In the genomic region with DNA sequence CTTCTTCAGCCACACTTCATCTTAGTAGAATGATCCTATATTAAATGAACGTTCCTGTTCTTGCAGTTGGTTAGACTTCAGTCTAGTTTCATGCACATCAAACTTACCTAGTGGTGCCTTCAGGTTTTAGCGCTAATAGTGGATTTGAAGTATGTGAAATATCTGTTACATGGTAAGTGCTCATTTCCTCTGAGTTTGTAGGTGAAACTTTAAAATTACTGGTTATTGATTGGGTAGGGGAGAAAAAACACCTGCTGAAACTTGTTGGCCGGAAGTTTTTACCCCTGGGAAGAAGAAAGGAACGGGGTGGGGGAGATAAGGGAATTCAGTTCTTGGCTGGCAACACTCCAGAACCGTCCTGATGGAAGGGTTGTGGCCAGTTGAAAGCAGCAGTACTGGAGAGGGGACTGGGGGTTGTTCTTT, we compare ENCODE assay signal across 8 cellular contexts.
DNase-seq lines count a peak whose midpoint lies in the region; ATAC-seq, FAIRE-seq and TF ChIP-seq lines count a peak whose summit lies in the region.

No MANE protein-coding gene starts in this region.

- H3K36me3 ChIP-seq in bronchial epithelial cell (ENCODE audit: control insufficient read depth, insufficient read depth, low read length) (peaks cover 4% of the 10 kb centered on the region), subcutaneous abdominal adipose tissue (ENCODE audit: control insufficient read depth in 5 of 5, insufficient read depth in 5 of 5, low read length in 5 of 5) (peaks cover 0 to 2% (median 0%) of the 10 kb centered on the region in 5 donors)

- H3K36me3 Mint-ChIP-seq in activated T-cell treated with anti-CD3 and anti-CD28 coated beads, Interleukin-2, amount 50 U/mL, for 24 hours (ENCODE audit: low read depth), result peaks cover 2% of the 10 kb centered on the region

- no peaks in the 10 kb centered on the region for H3K27me3 Mint-ChIP-seq in activated T-cell treated with anti-CD3 and anti-CD28 coated beads, Interleukin-2, amount 50 U/mL, for 24 hours

- DNase-seq in activated T-cell treated with anti-CD3 and anti-CD28 coated beads, Interleukin-2, amount 50 U/mL, for 24 hours, result no peak
- DNase-seq in activated T-cell treated with anti-CD3 and anti-CD28 coated beads, Interleukin-2, amount 50 U/mL, for 1 hour, result no peak
- DNase-seq in bronchial epithelial cell (ENCODE audit: low read depth), result peak; percentile 61
- no peak for DNase-seq in putamen (ENCODE audit: low spot score)
- DNase-seq in lower leg skin (ENCODE audit: low spot score in 2 of 2), result no peak
- no peak for DNase-seq in erythroblast (lab: John Stamatoyannopoulos, UW)

- no peak for FAIRE-seq in bronchial epithelial cell (lab: Jason Lieb, UNC)

- no peak for TF ChIP-seq POLR2A in lower leg skin (IDR thresholded peaks at IDR 0.05)
- TF ChIP-seq POLR2A in erythroblast (IDR thresholded peaks at IDR 0.05; ENCODE audit: low read length), result no peak

- peaks cover 88% of the 10 kb centered on the region for H3K4me1 Mint-ChIP-seq in activated T-cell treated with anti-CD3 and anti-CD28 coated beads, Interleukin-2, amount 50 U/mL, for 24 hours (ENCODE audit: low read depth)

- H3K27me3 ChIP-seq in bronchial epithelial cell (ENCODE audit: control insufficient read depth, insufficient read depth, low read length) (no peaks in the 10 kb centered on the region), subcutaneous abdominal adipose tissue (ENCODE audit: control insufficient read depth in 5 of 5, insufficient read depth in 4 of 5, low read length in 5 of 5) (no peaks in the 10 kb centered on the region)

- peak; percentile 38 for ATAC-seq in HG03159 (IDR thresholded peaks at IDR 0.05; ENCODE audit: unreplicated experiment)

- H3K9me3 Mint-ChIP-seq in activated T-cell treated with anti-CD3 and anti-CD28 coated beads, Interleukin-2, amount 50 U/mL, for 24 hours, result no peaks in the 10 kb centered on the region

- intact Hi-C loops in lower leg skin (cut with DNase I; ENCODE audit: low total_unique reads), result no loop called here

- H3K9ac ChIP-seq in subcutaneous abdominal adipose tissue (ENCODE audit: low read length in 5 of 5), result peak overlapping the region in 1 of 5 donors; percentile 7

- WGBS in lower leg skin, 2 donors, result 48 to 56% methylated on average over 5 of the region's 5 CpGs

- H3K27ac ChIP-seq in subcutaneous abdominal adipose tissue (ENCODE audit: low read depth, low read length), result peak overlapping the region; percentile 80

- H3K27ac Mint-ChIP-seq in activated T-cell treated with anti-CD3 and anti-CD28 coated beads, Interleukin-2, amount 50 U/mL, for 24 hours, result peak overlapping the region; percentile 88

- TF ChIP-seq CTCF in bronchial epithelial cell (IDR thresholded peaks at IDR 0.05; ENCODE audit: insufficient read depth, low read length, severe bottlenecking), result no peak
- no peak for TF ChIP-seq CTCF in lower leg skin (IDR thresholded peaks at IDR 0.05)

- no peaks in the 10 kb centered on the region for H3K9me3 ChIP-seq in subcutaneous abdominal adipose tissue (ENCODE audit: control insufficient read depth in 5 of 5, low read length in 5 of 5)

- peak overlapping the region; percentile 73 for H3K4me3 Mint-ChIP-seq in activated T-cell treated with anti-CD3 and anti-CD28 coated beads, Interleukin-2, amount 50 U/mL, for 24 hours

- H3K4me3 ChIP-seq in bronchial epithelial cell (ENCODE audit: low read depth, low read length) (no peak overlapping the region), subcutaneous abdominal adipose tissue (ENCODE audit: low read depth in 1 of 5, low read length in 5 of 5) (no peak overlapping the region), lower leg skin (ENCODE audit: low read depth, poor library complexity, severe bottlenecking) (no peak overlapping the region)

- H3K4me1 ChIP-seq in subcutaneous abdominal adipose tissue (ENCODE audit: control insufficient read depth in 5 of 5, insufficient read depth in 5 of 5, low read length in 5 of 5), result peaks cover 12 to 64% (median 51%) of the 10 kb centered on the region in 5 donors
